ENCODE assay signal across 11 cellular contexts in the genomic region with DNA sequence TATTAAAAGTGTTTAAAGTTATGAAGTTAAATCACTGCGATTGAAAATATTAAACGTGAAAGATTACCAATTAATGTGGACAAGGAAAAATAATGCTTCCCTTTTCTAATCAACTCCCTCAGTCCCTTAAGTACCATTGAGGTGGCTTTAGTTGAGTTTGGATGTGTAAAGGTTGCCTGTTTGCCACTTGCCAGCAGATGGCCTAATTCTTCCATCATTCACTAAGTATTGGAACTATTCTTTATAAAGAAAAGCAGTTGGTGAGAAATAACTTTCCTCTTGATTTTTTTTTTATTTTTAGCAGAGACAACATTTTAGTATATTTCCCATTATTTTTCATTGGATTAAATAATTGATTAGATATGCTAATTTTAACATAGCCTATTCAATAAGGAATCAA.
DNase-seq lines count a peak whose midpoint lies in the region; ATAC-seq and FAIRE-seq lines count a peak whose summit lies in the region.
"Had no signal": no experiment of that assay in that cellular context is flagged by ENCODE, and none has a peak within 500 bp of the region (broad histone marks: within the 10 kb centered on the region; RNA-seq: fewer than 3 reads in every experiment).

No MANE protein-coding gene starts in this region.

- no peaks in the 10 kb centered on the region for H3K4me1 Mint-ChIP-seq in naive thymus-derived CD8-positive, alpha-beta T cell
- no peaks in the 10 kb centered on the region for H3K4me1 Mint-ChIP-seq in immature natural killer cell

- H3K36me3 Mint-ChIP-seq in naive thymus-derived CD8-positive, alpha-beta T cell = no peaks in the 10 kb centered on the region
- H3K36me3 Mint-ChIP-seq in immature natural killer cell = no peaks in the 10 kb centered on the region

- peaks cover 0 to 3% (median 0%) of the 10 kb centered on the region in 9 donors for H3K9me3 Mint-ChIP-seq in naive thymus-derived CD8-positive, alpha-beta T cell
- H3K9me3 Mint-ChIP-seq in immature natural killer cell = peaks cover 0 to 7% (median 1%) of the 10 kb centered on the region in 6 donors
- H3K9me3 Mint-ChIP-seq: stimulated activated naive CD8-positive, alpha-beta T cell treated with anti-CD3 and anti-CD28 coated beads, Interleukin-15, Interleukin-2, amounts not matched to agents 100 ng/mL and 50 ng/mL, for 24 hours had no signal

- no peak for ATAC-seq in naive thymus-derived CD8-positive, alpha-beta T cell
- ATAC-seq: activated CD8-positive, alpha-beta T cell treated with anti-CD3 and anti-CD28 coated beads, Interleukin-2, amount 10 ng/mL, durations not matched to agents 7 days and 5 days had no signal

- no peaks in the 10 kb centered on the region for H3K36me3 ChIP-seq in H7 (replicated peaks; ENCODE audit: control insufficient read depth, insufficient read depth, low read length)
- H3K36me3 ChIP-seq: MG63 had no signal

- no peak overlapping the region for H3K27ac Mint-ChIP-seq in naive thymus-derived CD8-positive, alpha-beta T cell
- H3K27ac Mint-ChIP-seq in immature natural killer cell = no peak overlapping the region
- H3K27ac Mint-ChIP-seq: activated CD8-positive, alpha-beta T cell treated with anti-CD3 and anti-CD28 coated beads, Interleukin-2, amount 10 ng/mL, durations not matched to agents 7 days and 5 days; stimulated activated naive CD8-positive, alpha-beta T cell treated with anti-CD3 and anti-CD28 coated beads, Interleukin-15, Interleukin-2, amounts not matched to agents 100 ng/mL and 50 ng/mL, for 24 hours had no signal

- peaks cover 0 to 3% (median 0%) of the 10 kb centered on the region in 5 donors for H3K27me3 Mint-ChIP-seq in naive thymus-derived CD8-positive, alpha-beta T cell
- no peaks in the 10 kb centered on the region for H3K27me3 Mint-ChIP-seq in immature natural killer cell (ENCODE audit: low read depth in 3 of 3)
- H3K27me3 Mint-ChIP-seq: stimulated activated naive CD8-positive, alpha-beta T cell treated with anti-CD3 and anti-CD28 coated beads, Interleukin-15, Interleukin-2, amounts not matched to agents 100 ng/mL and 50 ng/mL, for 24 hours had no signal

- POLR2A ChIA-PET in naive thymus-derived CD8-positive, alpha-beta T cell (lab: Charles Lee) = no interaction called here

- peak; percentile 6 for DNase-seq in NCI-H345 (lab: John Stamatoyannopoulos, UW)
- DNase-seq in NCI-H345 treated with DMSO at 0.1 percent for 48 hours (lab: John Stamatoyannopoulos, UW; ENCODE audit: unreplicated experiment) = no peak
- DNase-seq in NCI-H446 treated with DMSO at 0.1 percent for 48 hours (lab: John Stamatoyannopoulos, UW) = peak; percentile 25
- DNase-seq in retina = peak; percentile 21
- DNase-seq in H7 = no peak
- DNase-seq in naive thymus-derived CD8-positive, alpha-beta T cell = no peak
- no peak for DNase-seq in immature natural killer cell
- DNase-seq: activated CD8-positive, alpha-beta T cell treated with anti-CD3 and anti-CD28 coated beads, Interleukin-2, amount 10 ng/mL, durations not matched to agents 7 days and 5 days; MG63 had no signal

- H3K4me3 ChIP-seq in H7 (ENCODE audit: insufficient read depth, low read depth, low read length) = no peak overlapping the region
- H3K4me3 ChIP-seq: MG63 had no signal

- H3K27me3 ChIP-seq in H7 (ENCODE audit: control insufficient read depth, insufficient read depth, low read length) = no peaks in the 10 kb centered on the region
- H3K27me3 ChIP-seq: MG63 had no signal

- no peak overlapping the region for H3K4me3 Mint-ChIP-seq in naive thymus-derived CD8-positive, alpha-beta T cell
- no peak overlapping the region for H3K4me3 Mint-ChIP-seq in immature natural killer cell
- H3K4me3 Mint-ChIP-seq: activated CD8-positive, alpha-beta T cell treated with anti-CD3 and anti-CD28 coated beads, Interleukin-2, amount 10 ng/mL, durations not matched to agents 7 days and 5 days; stimulated activated naive CD8-positive, alpha-beta T cell treated with anti-CD3 and anti-CD28 coated beads, Interleukin-15, Interleukin-2, amounts not matched to agents 100 ng/mL and 50 ng/mL, for 24 hours had no signal

- FAIRE-seq in endometrium (lab: Jason Lieb, UNC) = peak; percentile 23

Comparison
In these comparisons a context has a peak if more than half of its experiments do, and no peak if none do; other contexts are left out.
1. DNase-seq: peak in NCI-H345 (single experiment), NCI-H446 treated with DMSO at 0.1 percent for 48 hours (single experiment) and retina (single experiment); none in NCI-H345 treated with DMSO at 0.1 percent for 48 hours (single experiment), H7 (single experiment), naive thymus-derived CD8-positive, alpha-beta T cell (0 of 10) and immature natural killer cell (0 of 3).